ENCODE assay signal across 8 cellular contexts in the genomic region with DNA sequence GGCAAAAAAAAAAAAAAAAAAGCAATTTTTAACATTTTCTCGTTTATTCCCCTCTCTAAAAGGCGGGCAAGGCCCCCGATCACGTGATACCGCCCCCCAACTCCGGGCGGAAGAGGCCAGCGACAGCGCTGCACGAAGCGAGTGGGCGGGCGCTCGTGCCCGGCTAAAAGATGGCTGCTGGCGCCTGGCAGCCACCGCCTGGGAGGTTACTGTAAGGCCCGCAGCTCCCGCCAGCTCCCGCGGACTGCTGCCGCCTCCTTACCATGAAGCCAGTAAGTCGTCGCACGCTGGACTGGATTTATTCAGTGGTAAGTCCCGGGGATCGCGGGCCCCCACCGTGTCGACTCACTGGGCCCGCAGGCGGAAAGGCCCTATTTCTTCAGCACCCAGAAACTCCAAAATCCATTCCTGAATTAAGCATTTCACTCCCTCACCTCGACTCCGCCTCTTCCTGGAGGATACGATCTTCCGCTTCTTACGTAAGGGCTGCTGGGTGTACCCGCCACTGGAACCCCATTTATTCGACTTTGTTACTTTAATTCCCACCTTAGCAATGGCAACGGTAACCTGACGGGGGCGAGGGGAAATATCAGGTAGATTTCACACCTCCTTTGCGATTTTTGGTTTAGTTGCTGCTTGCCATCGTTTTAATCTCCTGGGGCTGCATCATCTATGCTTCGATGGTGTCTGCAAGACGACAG. TPM values are rescaled to one million over a fixed set of nuclear protein-coding genes. Genes with fewer than 3 reads are reported as not detected.
A peak's percentile ranks its signal among the peaks of the same experiment; 100 is the strongest.
DNase-seq lines count a peak whose midpoint lies in the region; ATAC-seq and TF ChIP-seq lines count a peak whose summit lies in the region.

A gene with protein sequence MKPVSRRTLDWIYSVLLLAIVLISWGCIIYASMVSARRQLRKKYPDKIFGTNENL (plus strand): TSS at position 156 of the 701 bp plus-strand sequence. CDS start 108 bp downstream, at position 264.
A gene (minus strand): TSS at position 415 of the 701 bp plus-strand sequence. CDS start 150 bp downstream, at position 265.

- H3K9ac ChIP-seq in mucosa of stomach (ENCODE audit: low read length), result peak within 1 kb of the TSS; percentile 93

- in situ Hi-C loops in KBM-7 (cut with MboI; ENCODE audit: low pct_unique_long_range_greater_than_20kb, low sequenced_read_pairs), result no loop called here

- TF ChIP-seq CTCF in PC-9 (conservative IDR thresholded peaks at IDR 0.05) (no peak), epithelial cell of proximal tubule (conservative IDR thresholded peaks at IDR 0.05; ENCODE audit: low read depth, low read length) (no peak)

- H3F3A ChIP-seq in PC-9 (ENCODE audit: insufficient read depth, low read depth), result no peaks in the 10 kb centered on the region

- H3K9me2 ChIP-seq in PC-9 (ENCODE audit: insufficient read depth), result no peaks in the 10 kb centered on the region

- TSS peak; percentile 68 for BruUV-seq in PC-9 (replicated peaks; lab: Mats Ljungman, UMichigan)

- H2AFZ ChIP-seq in PC-9, result peak within 1 kb of the TSS; percentile 86

- CTCF ChIA-PET in PC-9 (lab: Charles Lee), result interaction anchor here (0.9 kb wide), 1 partner anchor 173 kb away, joined by 7 read pairs; no protein-coding TSS in a partner anchor

- H3K27me3 ChIP-seq in PC-9 (ENCODE audit: insufficient read depth, low read depth), result no peaks in the 10 kb centered on the region
- no peaks in the 10 kb centered on the region for H3K27me3 ChIP-seq in mucosa of stomach (ENCODE audit: control insufficient read depth, insufficient read depth, low read length)

- intact Hi-C loops in PC-9 (cut with micrococcal nuclease; ENCODE audit: unreplicated experiment), result loop anchor here (2.0 kb wide), 1 partner anchor 20 kb away; a partner anchor contains a TSS

- H3K9me3 ChIP-seq in PC-9 (ENCODE audit: insufficient read depth, low read depth), result no peaks in the 10 kb centered on the region
- no peaks in the 10 kb centered on the region for H3K9me3 ChIP-seq in mucosa of stomach (ENCODE audit: control insufficient read depth, low read length)

- ATAC-seq in GM21723 (IDR thresholded peaks at IDR 0.05; ENCODE audit: unreplicated experiment), result peak; percentile 76

- peaks cover 15% of the 10 kb centered on the region for H3K4me1 ChIP-seq in PC-9 (replicated peaks; ENCODE audit: insufficient read depth)
- peaks cover 8% of the 10 kb centered on the region for H3K4me1 ChIP-seq in mucosa of stomach (ENCODE audit: control insufficient read depth, insufficient read depth, low read length)

- DNase-seq in DMS79 (lab: John Stamatoyannopoulos, UW) (peak; percentile 84), KBM-7 (peak; percentile 95), PC-9 (peak; percentile 74 to 76), activated T-cell treated with anti-CD3 and anti-CD28 coated beads for 48 hours (ENCODE audit: low read depth) (peak; percentile 89), epithelial cell of proximal tubule (ENCODE audit: low read depth) (no peak)
- peak; percentile 73 to 81 for DNase-seq in stimulated activated CD8-positive, alpha-beta memory T cell treated with anti-CD3 and anti-CD28 coated beads, Interleukin-7, amount 100 ng/mL, for 1 hour (ENCODE audit: low read depth in 2 of 2)

- POLR2A ChIA-PET in PC-9 (lab: Charles Lee; ENCODE audit: unreplicated experiment), result interaction anchor here (0.5 to 0.7 kb wide), 3 partner anchors 25 to 168 kb away, joined by 3 to 9 read pairs (median 5); a partner anchor contains a TSS

- H3K4me3 ChIP-seq in PC-9 (peak within 1 kb of the TSS; percentile 95), epithelial cell of proximal tubule (ENCODE audit: low read depth, low read length) (peak within 1 kb of the TSS; percentile 89), mucosa of stomach (ENCODE audit: low read length) (peak within 1 kb of the TSS; percentile 91)

- H4K20me1 ChIP-seq in PC-9 (ENCODE audit: insufficient read depth), result peaks cover 14% of the 10 kb centered on the region

- peak within 1 kb of the TSS; percentile 88 for H3K4me2 ChIP-seq in PC-9

- H3K36me3 ChIP-seq in PC-9 (ENCODE audit: low read depth) (no peaks in the 10 kb centered on the region), mucosa of stomach (ENCODE audit: control insufficient read depth, insufficient read depth, low read length) (no peaks in the 10 kb centered on the region)

- H3K79me2 ChIP-seq in PC-9 (ENCODE audit: low read depth), result peaks cover 46% of the 10 kb centered on the region

- H3K27ac ChIP-seq in PC-9, result peak within 1 kb of the TSS; percentile 77

RNA-seq across cellular contexts. Expression of the first gene that starts in this region (rescaled TPM):
- total RNA-seq in PC-9 (2021) (8.0 and 8.2 TPM in 2 replicates), epithelial cell of proximal tubule (8.6 and 8.7 TPM in 2 replicates)

RNA-seq across cellular contexts. Expression of the second gene that starts in this region (rescaled TPM):
- total RNA-seq in PC-9 (2021), result 8.0 and 11.1 TPM in 2 replicates
- total RNA-seq in epithelial cell of proximal tubule, result 14.3 and 18.5 TPM in 2 replicates
